In genomic region chr1:59432531-59433439, GRCh38 we compare ENCODE assay signal across 10 cellular contexts.
A peak's percentile ranks its signal among the peaks of the same experiment; 100 is the strongest.
DNase-seq lines count a peak whose midpoint lies in the region; ATAC-seq and TF ChIP-seq lines count a peak whose summit lies in the region.
"Had no signal": no experiment of that assay in that cellular context is flagged by ENCODE, and none has a peak within 500 bp of the region (broad histone marks: within the 10 kb centered on the region; RNA-seq: fewer than 3 reads in every experiment).

No MANE protein-coding gene starts in this region.

- in situ Hi-C loops in GM13977 (cut with MboI; ENCODE audit: low pct_unique_long_range_greater_than_20kb, low sequenced_read_pairs, unreplicated experiment), result no loop called here

- TF ChIP-seq CTCF in GM13977 (IDR thresholded peaks at IDR 0.05; ENCODE audit: extremely low read depth, insufficient read depth, missing control alignments), result no peak

- peak; percentile 48 for DNase-seq in GM13977 (ENCODE audit: low spot score)
- DNase-seq in left kidney (ENCODE audit: low read depth, low spot score), result peak; percentile 71
- DNase-seq in globus pallidus (ENCODE audit: low spot score), result no peak
- no peak for DNase-seq in NAMALWA (ENCODE audit: low spot score)
- DNase-seq in DMS 273 (lab: John Stamatoyannopoulos, UW; ENCODE audit: unreplicated experiment), result no peak
- no peak for DNase-seq in NK-92 (lab: John Stamatoyannopoulos, UW; ENCODE audit: unreplicated experiment)
- DNase-seq: stimulated activated naive CD4-positive, alpha-beta T cell had no signal

- peak; percentile 95 for ATAC-seq in GM21447 (IDR thresholded peaks at IDR 0.05; ENCODE audit: unreplicated experiment)
- ATAC-seq in HG03457 (IDR thresholded peaks at IDR 0.05; ENCODE audit: unreplicated experiment), result peak; percentile 94
- ATAC-seq: Panc1 had no signal

Comparison
In these comparisons a context has a peak if more than half of its experiments do, and no peak if none do; other contexts are left out.
1. DNase-seq: peak in GM13977 (single experiment) and left kidney (single experiment); none in globus pallidus (single experiment), NAMALWA (single experiment), DMS 273 (single experiment) and NK-92 (single experiment).